Comparison of ENCODE assay signal across 9 cellular contexts in the genomic region with DNA sequence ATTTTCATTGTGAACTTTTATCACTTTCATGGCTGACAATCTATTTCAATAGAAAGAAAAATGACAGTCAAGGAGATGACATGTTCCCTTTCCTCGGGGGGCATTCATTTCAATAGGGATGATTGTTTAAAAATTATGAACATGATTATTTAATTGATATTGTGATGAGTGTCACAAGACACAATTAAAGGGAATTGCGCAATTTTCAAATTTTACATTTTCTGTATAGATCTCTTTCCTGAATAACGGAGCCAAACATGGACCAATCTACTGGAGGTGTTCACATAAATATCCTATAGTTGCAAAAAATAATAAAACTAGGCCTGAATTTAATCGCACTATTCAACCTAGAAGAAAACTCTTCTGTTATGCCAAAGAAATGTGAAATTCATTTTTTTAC.
"Had no signal": no experiment of that assay in that cellular context is flagged by ENCODE, and none has a peak within 500 bp of the region (broad histone marks: within the 10 kb centered on the region; RNA-seq: fewer than 3 reads in every experiment).

No MANE protein-coding gene starts in this region.

- H2AFZ ChIP-seq: GM23338 had no signal

- H3K4me2 ChIP-seq: GM23338, KMS-11 had no signal

- H3K4me1 ChIP-seq: HAP-1 had no signal

- H3K36me3 ChIP-seq: HAP-1 had no signal

- H3K4me3 ChIP-seq: GM23338, HAP-1 had no signal

- DNase-seq: H7, HFFc6, Kasumi-1, KBM-7 had no signal

- FAIRE-seq: HTR-8/SVneo had no signal

- ATAC-seq: GM23338, HCT116 had no signal

- H3K27ac ChIP-seq: KMS-11 had no signal

- H3K9ac ChIP-seq: KMS-11 had no signal
